ENCODE assay signal across 8 cellular contexts in the genomic region with DNA sequence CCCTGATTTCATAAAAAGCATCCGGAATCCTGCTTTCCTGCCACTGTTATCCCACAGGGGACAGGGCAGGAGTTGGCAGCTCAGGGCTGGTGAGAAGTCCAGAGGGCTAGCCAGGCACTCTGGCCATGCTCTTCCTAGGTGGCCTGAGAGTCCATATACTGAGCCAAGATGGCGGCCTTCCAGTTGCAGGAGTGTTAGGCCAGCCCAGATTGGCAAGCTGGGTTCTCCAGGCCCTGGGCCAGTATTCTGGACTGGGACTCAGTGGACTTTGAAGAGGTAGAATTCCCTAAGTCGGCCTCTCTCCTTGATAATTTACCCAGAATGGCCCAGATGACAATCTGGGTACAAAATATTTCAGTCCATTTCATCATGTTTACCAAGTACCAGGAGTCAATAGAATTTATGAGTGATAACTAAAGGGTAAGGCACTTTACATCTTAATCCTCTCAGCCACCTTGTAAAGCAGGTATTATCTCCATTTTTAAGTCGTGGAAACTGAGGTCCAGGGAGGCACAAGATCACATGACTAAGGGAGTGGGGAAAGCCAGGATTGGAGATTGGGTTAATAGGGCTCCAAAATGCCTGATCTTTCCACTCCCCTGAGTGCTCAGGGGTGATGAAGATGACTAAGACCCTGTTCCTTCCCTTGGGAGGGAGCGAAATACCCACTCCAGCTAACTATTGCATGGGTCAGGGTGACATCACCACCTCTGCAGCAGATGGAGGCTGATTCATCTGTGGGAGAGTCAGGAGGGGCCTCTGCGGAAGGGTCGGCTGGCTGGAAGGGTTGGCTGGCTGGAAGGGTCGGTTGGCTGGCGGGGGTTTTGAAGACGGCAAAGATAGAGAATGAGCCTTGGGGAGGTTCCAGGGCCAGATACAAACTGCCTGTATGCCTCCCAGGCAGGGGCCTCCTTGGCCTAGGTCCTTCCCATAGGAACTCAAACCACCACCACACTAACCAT. TPM values are rescaled to one million over a fixed set of nuclear protein-coding genes. Genes with fewer than 3 reads are reported as not detected.
DNase-seq lines count a peak whose midpoint lies in the region; ATAC-seq and TF ChIP-seq lines count a peak whose summit lies in the region.

No MANE protein-coding gene starts in this region.

- no peaks in the 10 kb centered on the region; the same call in 1 of the 2 replicates for H3K79me2 ChIP-seq in DND-41 (ENCODE audit: insufficient read depth, low read length)

- ATAC-seq in DND-41 (ENCODE audit: insufficient read depth, low read depth) (no peak), right cardiac atrium (peak in 1 of 2 donors; percentile 77), HG03342 (IDR thresholded peaks at IDR 0.05; ENCODE audit: unreplicated experiment) (no peak)

- no peak overlapping the region for H3K9ac ChIP-seq in DND-41 (ENCODE audit: low read depth, low read length)

- H3K4me1 ChIP-seq in DND-41 (ENCODE audit: insufficient read depth, low read length): peaks cover 23% of the 10 kb centered on the region
- peaks cover 2% of the 10 kb centered on the region for H3K4me1 ChIP-seq in right cardiac atrium (ENCODE audit: control insufficient read depth, insufficient read depth, low read length)

- no peaks in the 10 kb centered on the region for H4K20me1 ChIP-seq in DND-41 (ENCODE audit: insufficient read depth, low read length)

- peak overlapping the region; percentile 79 for H3K4me2 ChIP-seq in DND-41 (ENCODE audit: insufficient read depth, low read length)

- DNase-seq in DND-41 (no peak), MG63 (peak; percentile 98), amygdala (lab: John Stamatoyannopoulos, UW) (peak in 33 of 56 donors; percentile 12 to 76 (median 47)), right cardiac atrium (peak in 2 of 3 donors; percentile 72 to 77), retina (peak; percentile 38), NCI-H748 (lab: John Stamatoyannopoulos, UW; ENCODE audit: unreplicated experiment) (no peak), NCI-H2029 treated with DMSO at 0.1 percent for 48 hours (lab: John Stamatoyannopoulos, UW) (no peak)

- peak overlapping the region; percentile 90 for H2AFZ ChIP-seq in DND-41 (ENCODE audit: low read depth, low read length)

- no peak overlapping the region for H3K27ac ChIP-seq in DND-41 (ENCODE audit: low read length)
- peak overlapping the region; percentile 24 for H3K27ac ChIP-seq in right cardiac atrium (ENCODE audit: low read length)

- TF ChIP-seq CTCF in DND-41 (IDR thresholded peaks at IDR 0.05; ENCODE audit: borderline replicate concordance, extremely low read depth, low read length, poor library complexity, severe bottlenecking): no peak

- no peaks in the 10 kb centered on the region; the same call in 1 of the 2 replicates for H3K36me3 ChIP-seq in DND-41 (ENCODE audit: insufficient read depth, low read length)
- H3K36me3 ChIP-seq in MG63: peaks cover 14% of the 10 kb centered on the region

- H3K27me3 ChIP-seq in DND-41 (ENCODE audit: insufficient read depth, low read length, poor library complexity) (no peaks in the 10 kb centered on the region), MG63 (no peaks in the 10 kb centered on the region), right cardiac atrium (ENCODE audit: control insufficient read depth, insufficient read depth) (no peaks in the 10 kb centered on the region)

- H3K9me3 ChIP-seq in DND-41 (ENCODE audit: insufficient read depth, low read length, severe bottlenecking) (no peaks in the 10 kb centered on the region), MG63 (no peaks in the 10 kb centered on the region), right cardiac atrium (ENCODE audit: control insufficient read depth, low read length) (no peaks in the 10 kb centered on the region)

- intact Hi-C loops in right cardiac atrium (cut with DNase I): no loop called here

- 67% methylated on average over 10 of the region's 10 CpGs for WGBS in right cardiac atrium

- H3K4me3 ChIP-seq in DND-41 (ENCODE audit: low read depth in 1 of 2, low read length in 2 of 2) (peak overlapping the region in 1 of 2 experiments; percentile 71; a peak in 2 of 4 replicates), MG63 (peak overlapping the region; percentile 45), right cardiac atrium (ENCODE audit: low read length) (no peak overlapping the region)

RNA-seq across cellular contexts. Expression of gene MICALL1, which starts 1.2 kb away (rescaled TPM):
- 13.8 and 25.3 TPM in 2 replicates for total RNA-seq in MG63 (2014; rRNA removed; shearing (Covaris generic); ENCODE audit: low replicate concordance)
- 10 to 100 TPM; 11.5 to 17.0 (median 14.2) TPM for total RNA-seq in right cardiac atrium
- 9.8 TPM for polyA plus RNA-seq in right cardiac atrium

RNA-seq across cellular contexts. Expression of gene C22orf23, which starts 48.5 kb away (rescaled TPM):
- 0.36 and 2.3 TPM in 2 replicates for total RNA-seq in MG63 (2014; rRNA removed; shearing (Covaris generic); ENCODE audit: low replicate concordance)
- total RNA-seq in right cardiac atrium: under 1 TPM; 0.19 to 0.46 (median 0.27) TPM
- 0.54 TPM for polyA plus RNA-seq in right cardiac atrium

RNA-seq across cellular contexts. Expression of gene POLR2F, which starts 48.6 kb away (rescaled TPM):
- 64.9 and 167 TPM in 2 replicates for total RNA-seq in MG63 (2014; rRNA removed; shearing (Covaris generic); ENCODE audit: low replicate concordance)
- total RNA-seq in right cardiac atrium: 10 to 100 TPM; 62.1 to 85.5 (median 76.9) TPM
- 159 TPM for polyA plus RNA-seq in right cardiac atrium

RNA-seq across cellular contexts. Expression of gene EIF3L, which starts 55.6 kb away (rescaled TPM):
- total RNA-seq in MG63 (2014; rRNA removed; shearing (Covaris generic); ENCODE audit: low replicate concordance): 303 and 347 TPM in 2 replicates
- 100 to 1,000 TPM; 291 to 354 (median 334) TPM for total RNA-seq in right cardiac atrium
- 144 TPM for polyA plus RNA-seq in right cardiac atrium

Comparison
In these comparisons a context has a peak if more than half of its experiments do, and no peak if none do; other contexts are left out.
1. DNase-seq: peak in MG63 (single experiment), amygdala (33 of 56), right cardiac atrium (2 of 3) and retina (single experiment); none in DND-41 (single experiment), NCI-H748 (single experiment) and NCI-H2029 treated with DMSO at 0.1 percent for 48 hours (single experiment).